Comparison of ENCODE assay signal across 1 cellular context in genomic region chr3:111979689-111980025, GRCh38.
TF ChIP-seq lines count a peak whose summit lies in the region.

No MANE protein-coding gene starts in this region.

TF ChIP-seq in K562, 482 proteins besides CTCF, POLR2A, EP300 and RAD21:
- TF ChIP-seq ETV5 (CRISPR knock-in tag; IDR thresholded peaks at IDR 0.05; ENCODE audit: low read depth) (no peak), ILK (tag; IDR thresholded peaks at IDR 0.05; ENCODE audit: borderline replicate concordance, low read depth) (no peak), CREM (IDR thresholded peaks at IDR 0.05; ENCODE audit: low read depth) (no peak), NFE2L1 (tag; IDR thresholded peaks at IDR 0.05; ENCODE audit: borderline replicate concordance, low read depth) (no peak), U2AF2 (optimal IDR thresholded peaks at IDR 0.05; ENCODE audit: low read depth, low read length) (no peak), HDAC6 (IDR thresholded peaks at IDR 0.05; ENCODE audit: low read depth, low read length) (no peak), ZNF764 (CRISPR knock-in tag; IDR thresholded peaks at IDR 0.05; ENCODE audit: low read depth) (no peak), JUNB (CRISPR knock-in tag; conservative IDR thresholded peaks at IDR 0.05) (no peak), CBFB (CRISPR knock-in tag; IDR thresholded peaks at IDR 0.05) (no peak), ZHX1 (conservative IDR thresholded peaks at IDR 0.05; ENCODE audit: low read length) (no peak), ZNF140 (CRISPR knock-in tag; IDR thresholded peaks at IDR 0.05) (no peak), ZNF639 (CRISPR knock-in tag; conservative IDR thresholded peaks at IDR 0.05 in 1 of 2, IDR thresholded peaks at IDR 0.05 in 1 of 2) (no peak), TCF7L2 (IDR thresholded peaks at IDR 0.05; ENCODE audit: low read depth, low read length) (no peak), CLOCK (CRISPR knock-in tag; IDR thresholded peaks at IDR 0.05; ENCODE audit: borderline replicate concordance) (no peak), ZNF280A (IDR thresholded peaks at IDR 0.05; ENCODE audit: low read depth, partially characterized antibody) (no peak), HDAC1 (IDR thresholded peaks at IDR 0.05) (no peak), ZNF778 (CRISPR knock-in tag; IDR thresholded peaks at IDR 0.05) (no peak), LEF1 (IDR thresholded peaks at IDR 0.05) (no peak), KDM2B (CRISPR knock-in tag; IDR thresholded peaks at IDR 0.05) (no peak), ZNF766 (CRISPR knock-in tag; conservative IDR thresholded peaks at IDR 0.05) (no peak)
